ENCODE assay signal across 8 cellular contexts in genomic region chr9:128723866-128724743, GRCh38. TPM values are rescaled to one million over a fixed set of nuclear protein-coding genes. Genes with fewer than 3 reads are reported as not detected.
DNase-seq lines count a peak whose midpoint lies in the region; ATAC-seq, FAIRE-seq and TF ChIP-seq lines count a peak whose summit lies in the region.

Gene ZDHHC12 (minus strand): TSS chr9:128724127. CDS start chr9:128724093, 34 bp downstream.

- no peaks in the 10 kb centered on the region for H3K9me3 ChIP-seq in HepG2 (ENCODE audit: low read length)

- TF ChIP-seq RAD21 in HepG2 (CRISPR knock-in tag; IDR thresholded peaks at IDR 0.05): 0 out of 2 replicates have a peak, but pooled peaks have one; percentile 32

- 0% methylated on average over 4 of the region's 68 CpGs for WGBS in HepG2 (ENCODE audit: low lambda C conversion rate)

- peak within 1 kb of the TSS; percentile 76 for H3K9ac ChIP-seq in HepG2 (ENCODE audit: insufficient read depth, low read depth, low read length)

- no peaks in the 10 kb centered on the region for H4K20me1 ChIP-seq in HepG2 (ENCODE audit: insufficient read depth, low read length)

- DNase-seq in NCI-H774 (lab: John Stamatoyannopoulos, UW): peak; percentile 99
- peak; percentile 99 for DNase-seq in activated CD4-positive, alpha-beta T cell treated with anti-CD3 and anti-CD28 coated beads, Interleukin-2, amount 50 U/mL, for 4 hours
- DNase-seq in dermis blood vessel endothelial cell: peak; percentile 96
- peak; percentile 97 for DNase-seq in HepG2 (ENCODE audit: low spot score)
- peak; percentile 99 for DNase-seq in stimulated activated CD4-positive, alpha-beta T cell treated with anti-CD3 and anti-CD28 coated beads, Interleukin-4, amount 100 ng/mL, for 1 hour

- POLR2A ChIA-PET in HepG2 (lab: Yijun Ruan, JAX): interaction anchor here (0.6 to 3.3 kb wide), 14 partner anchors 9 to 835 kb away, joined by 3 to 20 read pairs (median 4); partner anchors contain the start of genes DYNC2I2, ENDOG and SPOUT1

- H3K27ac ChIP-seq in C4-2B (peak within 1 kb of the TSS; percentile 86), HepG2 (ENCODE audit: extremely low read length, insufficient read depth, low read length) (peak within 1 kb of the TSS; percentile 34)

- H3K4me1 ChIP-seq in HepG2 (ENCODE audit: insufficient read depth, low read length): peaks cover 38% of the 10 kb centered on the region

- TF ChIP-seq EP300 in HepG2 (IDR thresholded peaks at IDR 0.05; ENCODE audit: low read depth in 2 of 2, low read length in 2 of 2) (peak in 1 of 2 experiments; percentile 21; a peak in 1 of 4 replicates), HepG2 (CRISPR knock-in tag; IDR thresholded peaks at IDR 0.05; ENCODE audit: borderline replicate concordance) (no peak)

- in situ Hi-C loops in HepG2 (cut with HindIII; ENCODE audit: extremely low pct_ligation_motif_present, low pct_unique_long_range_greater_than_20kb): no loop called here

- H3K27me3 ChIP-seq in HepG2 (ENCODE audit: control insufficient read depth in 1 of 2, insufficient read depth in 2 of 2, low read length in 2 of 2): no peaks in the 10 kb centered on the region

- peaks cover 7% of the 10 kb centered on the region for H3K79me2 ChIP-seq in HepG2 (ENCODE audit: insufficient read depth, low read length)

- intact Hi-C loops in HepG2 (cut with micrococcal nuclease; ENCODE audit: unreplicated experiment): no loop called here

- no peaks in the 10 kb centered on the region; a peak in 1 of 5 replicates for H3K36me3 ChIP-seq in HepG2 (replicated peaks in 1 of 2; ENCODE audit: control insufficient read depth in 1 of 2, insufficient read depth in 2 of 2, low read length in 2 of 2)

- TF ChIP-seq CTCF in C4-2B (conservative IDR thresholded peaks at IDR 0.05) (no peak), HepG2 (CRISPR knock-in tag; IDR thresholded peaks at IDR 0.05) (no peak)

- CTCF ChIA-PET in HepG2 (lab: Yijun Ruan, JAX; ENCODE audit: low intra/inter-chr PET ratio, low total read pairs): no interaction called here

- peak within 1 kb of the TSS; percentile 89 for H3K4me2 ChIP-seq in HepG2 (ENCODE audit: low read depth, low read length)

- H2AFZ ChIP-seq in HepG2 (ENCODE audit: low read length): no peak within 1 kb of the TSS

- ATAC-seq in GM19395 (IDR thresholded peaks at IDR 0.05; ENCODE audit: unreplicated experiment) (peak; percentile 84), HG03565 (IDR thresholded peaks at IDR 0.05; ENCODE audit: unreplicated experiment) (peak; percentile 91), HepG2 (peak; percentile 95)

- peak within 1 kb of the TSS; percentile 70 to 88 (median 74) for H3K4me3 ChIP-seq in HepG2 (replicated peaks in 1 of 3; ENCODE audit: insufficient read depth in 1 of 3, low read depth in 2 of 3, low read length in 3 of 3)

- BruUV-seq in HepG2 (replicated peaks; lab: Mats Ljungman, UMichigan): no TSS peak

- FAIRE-seq in HepG2 (lab: Jason Lieb, UNC): peak; percentile 84

- TF ChIP-seq POLR2A in HepG2 (IDR thresholded peaks at IDR 0.05; ENCODE audit: insufficient read depth in 1 of 2, low read depth in 2 of 2, low read length in 2 of 2): peak; percentile 78 to 95

TF ChIP-seq in HepG2, 621 proteins besides CTCF, POLR2A, EP300 and RAD21 (continues in another document):
- TF ChIP-seq PRMT3 (CRISPR knock-in tag; IDR thresholded peaks at IDR 0.05; ENCODE audit: borderline replicate concordance, low read depth): no peak
- TF ChIP-seq ZNF350 (CRISPR knock-in tag; IDR thresholded peaks at IDR 0.05; ENCODE audit: borderline replicate concordance, low read depth): no peak; the same call in 1 of the 2 replicates
- TF ChIP-seq IRF1 (CRISPR knock-in tag; IDR thresholded peaks at IDR 0.05; ENCODE audit: low read depth): no peak
- TF ChIP-seq MIER2 (CRISPR knock-in tag; IDR thresholded peaks at IDR 0.05): no peak
- TF ChIP-seq UBTF (CRISPR knock-in tag; IDR thresholded peaks at IDR 0.05): peak; percentile 8; the same call in 1 of the 2 replicates
- TF ChIP-seq RBM39 (IDR thresholded peaks at IDR 0.05; ENCODE audit: low read depth, low read length, poor library complexity, severe bottlenecking): peak; percentile 47
- peak; percentile 45 for TF ChIP-seq GABPA (IDR thresholded peaks at IDR 0.05; ENCODE audit: low read depth, low read length)
- peak; percentile 47 for TF ChIP-seq GABPA (CRISPR knock-in tag; IDR thresholded peaks at IDR 0.05; ENCODE audit: low read depth)
- TF ChIP-seq DR1 (CRISPR knock-in tag; IDR thresholded peaks at IDR 0.05): peak; percentile 79; the same call in 1 of the 2 replicates
- no peak for TF ChIP-seq ZNF616 (CRISPR knock-in tag; IDR thresholded peaks at IDR 0.05; ENCODE audit: low read depth)
- TF ChIP-seq ADNP (CRISPR knock-in tag; IDR thresholded peaks at IDR 0.05): peak; percentile 99
- peak; percentile 62; the same call in 1 of the 2 replicates for TF ChIP-seq ATF7-NPFF (CRISPR knock-in tag; IDR thresholded peaks at IDR 0.05; ENCODE audit: low read depth)
- TF ChIP-seq THAP9 (CRISPR knock-in tag; IDR thresholded peaks at IDR 0.05; ENCODE audit: borderline replicate concordance): peak; percentile 31; the same call in 1 of the 2 replicates

RNA-seq across cellular contexts. Expression of gene ZDHHC12, which starts in this region (rescaled TPM):
- 41.0 and 104 TPM in 2 replicates for total RNA-seq in dermis blood vessel endothelial cell
- total RNA-seq in HepG2 (2016; rRNA removed; fragmentation: Illumina TruSeq; extraction: Trizol): 18.3 and 28.0 TPM in 2 replicates
- total RNA-seq in HepG2 (2016; cell fraction: cytosol; rRNA removed; fragmentation: Illumina TruSeq; extraction: Trizol; ENCODE audit: low read depth): 51.5 and 53.9 TPM in 2 replicates
- 16.7 and 27.4 TPM in 2 replicates for total RNA-seq in HepG2 (2016; cell fraction: insoluble cytoplasmic fraction; rRNA removed; fragmentation: Illumina TruSeq; extraction: Trizol)
- total RNA-seq in HepG2 (2016; cell fraction: membrane; rRNA removed; fragmentation: Illumina TruSeq; extraction: Trizol): 51.9 and 59.6 TPM in 2 replicates
- 16.4 and 20.2 TPM in 2 replicates for total RNA-seq in HepG2 (2016; cell fraction: nucleus; rRNA removed; fragmentation: Illumina TruSeq; extraction: Trizol)
- 25.4 and 29.8 TPM in 2 replicates for polyA plus RNA-seq in HepG2 (2011; rRNA removed)
- polyA plus RNA-seq in HepG2 (2011; cell fraction: cytosol; rRNA removed): 15.9 and 40.6 TPM in 2 replicates
- polyA plus RNA-seq in HepG2 (2011; cell fraction: nucleus; rRNA removed): 29.4 and 31.6 TPM in 2 replicates
- polyA plus RNA-seq in HepG2 (2012): 11.6 and 12.2 TPM in 2 replicates
- 84.8 and 87.3 TPM in 2 replicates for polyA plus RNA-seq in HepG2 (2016; cell fraction: cytosol; fragmentation: Illumina TruSeq; extraction: Trizol; ENCODE audit: low read depth)
- polyA plus RNA-seq in HepG2 (2016; cell fraction: insoluble cytoplasmic fraction; fragmentation: Illumina TruSeq; extraction: Trizol; ENCODE audit: low read depth): 22.5 and 29.9 TPM in 2 replicates
- 72.3 and 73.2 TPM in 2 replicates for polyA plus RNA-seq in HepG2 (2016; cell fraction: membrane; fragmentation: Illumina TruSeq; extraction: Trizol; ENCODE audit: low read depth)
- 36.7 and 39.0 TPM in 2 replicates for polyA plus RNA-seq in HepG2 (2016; cell fraction: nucleus; fragmentation: Illumina TruSeq; extraction: Trizol; ENCODE audit: insufficient read depth, low read depth)
- polyA minus RNA-seq in HepG2 (2011; rRNA and poly(A)+ RNA removed; ENCODE audit: low replicate concordance): 29.6 and 45.3 TPM in 2 replicates
- polyA minus RNA-seq in HepG2 (2011; cell fraction: cytosol; rRNA and poly(A)+ RNA removed): 11.2 and 11.3 TPM in 2 replicates
- polyA minus RNA-seq in HepG2 (2011; cell fraction: nucleus; rRNA and poly(A)+ RNA removed): 6.6 and 8.6 TPM in 2 replicates

Comparison
In these comparisons a context has a peak if more than half of its experiments do, and no peak if none do; other contexts are left out.
1. Peak in every context shown above with its lines: DNase-seq, ATAC-seq, H3K4me3 ChIP-seq and H3K27ac ChIP-seq.